In genomic region chr3:171607452-171607851, GRCh38 we compare ENCODE assay signal across 9 cellular contexts.
"Had no signal": no experiment of that assay in that cellular context is flagged by ENCODE, and none has a peak within 500 bp of the region (broad histone marks: within the 10 kb centered on the region; RNA-seq: fewer than 3 reads in every experiment).

No MANE protein-coding gene starts in this region.

- H3K4me3 ChIP-seq: GM23338, HAP-1 had no signal

- DNase-seq: H7, HFFc6, Karpas-422, KBM-7 had no signal

- H3K4me2 ChIP-seq: GM23338, KMS-11 had no signal

- FAIRE-seq: HTR-8/SVneo had no signal

- H3K36me3 ChIP-seq: HAP-1 had no signal

- ATAC-seq: GM23338, HCT116 had no signal

- H2AFZ ChIP-seq: GM23338 had no signal

- H3K9ac ChIP-seq: KMS-11 had no signal

- H3K9me3 ChIP-seq: HAP-1 had no signal

- H3K27ac ChIP-seq: KMS-11 had no signal

- H3K4me1 ChIP-seq: HAP-1 had no signal
